ENCODE assay signal across 8 cellular contexts in genomic region chr7:69412331-69413146, GRCh38.
A peak's percentile ranks its signal among the peaks of the same experiment; 100 is the strongest.
DNase-seq lines count a peak whose midpoint lies in the region; ATAC-seq and TF ChIP-seq lines count a peak whose summit lies in the region.

No MANE protein-coding gene starts in this region.

- in situ Hi-C loops in ACHN (cut with HindIII; ENCODE audit: low pct_ligation_motif_present, low pct_unique_long_range_greater_than_20kb, low sequenced_read_pairs), result no loop called here

- no peak for TF ChIP-seq POLR2A in stomach (IDR thresholded peaks at IDR 0.05)

- no peaks in the 10 kb centered on the region for H3K9me2 ChIP-seq in Loucy (replicated peaks; ENCODE audit: low read depth, low read length)

- DNase-seq in Ammon's horn (ENCODE audit: low spot score), result peak; percentile 49
- DNase-seq in fibroblast of mammary gland (ENCODE audit: low read depth), result peak; percentile 51
- DNase-seq in stimulated activated CD8-positive, alpha-beta memory T cell treated with anti-CD3 and anti-CD28 coated beads, Interleukin-4, amount 100 ng/mL, for 48 hours, result peak; percentile 23
- DNase-seq in stomach, result no peak
- DNase-seq in ACHN, result no peak
- DNase-seq in OCI-M2 (lab: John Stamatoyannopoulos, UW; ENCODE audit: unreplicated experiment), result no peak

- H3K27me3 ChIP-seq in Loucy (ENCODE audit: insufficient read depth, low read length, poor library complexity, severe bottlenecking) (no peaks in the 10 kb centered on the region), stomach (no peaks in the 10 kb centered on the region)

- H3K36me3 ChIP-seq in Loucy (ENCODE audit: insufficient read depth, low read length), result no peaks in the 10 kb centered on the region
- H3K36me3 ChIP-seq in stomach, result no peaks in the 10 kb centered on the region

- H3K9me3 ChIP-seq in Loucy (ENCODE audit: insufficient read depth, low read depth, low read length), result peaks cover under 1% of the 10 kb centered on the region; the same call in 1 of the 2 replicates
- H3K9me3 ChIP-seq in stomach, result no peaks in the 10 kb centered on the region

- no peak overlapping the region for H3K4me3 ChIP-seq in Loucy (ENCODE audit: low read length, poor library complexity, severe bottlenecking)
- H3K4me3 ChIP-seq in fibroblast of mammary gland (ENCODE audit: control insufficient read depth, low read depth, low read length), result no peak overlapping the region
- H3K4me3 ChIP-seq in stomach, result no peak overlapping the region

- H3K4me1 ChIP-seq in Loucy (ENCODE audit: insufficient read depth, low read length, poor library complexity, severe bottlenecking) (no peaks in the 10 kb centered on the region), stomach (no peaks in the 10 kb centered on the region)

- H3K27ac ChIP-seq in stomach, result no peak overlapping the region

- no peaks in the 10 kb centered on the region for H3K79me2 ChIP-seq in Loucy (ENCODE audit: insufficient read depth, low read length)

- H3K4me2 ChIP-seq in Loucy (ENCODE audit: low read depth, low read length, poor library complexity, severe bottlenecking), result peak overlapping the region; percentile 16

- no peaks in the 10 kb centered on the region for H4K20me1 ChIP-seq in Loucy (ENCODE audit: insufficient read depth, low read length, poor library complexity, severe bottlenecking)

- no peak for TF ChIP-seq CTCF in Loucy (conservative IDR thresholded peaks at IDR 0.05; ENCODE audit: low read length)
- no peak for TF ChIP-seq CTCF in fibroblast of mammary gland (conservative IDR thresholded peaks at IDR 0.05; ENCODE audit: control insufficient read depth, insufficient read depth, low read depth, low read length)
- no peak for TF ChIP-seq CTCF in stomach (IDR thresholded peaks at IDR 0.05)

- peak; percentile 72 for ATAC-seq in GM18870 (IDR thresholded peaks at IDR 0.05; ENCODE audit: unreplicated experiment)

- H3F3A ChIP-seq in Loucy (ENCODE audit: low read depth), result no peaks in the 10 kb centered on the region

- H2AFZ ChIP-seq in Loucy (ENCODE audit: low read length), result peak overlapping the region; percentile 4; the same call in 1 of the 2 replicates

- intact Hi-C loops in stomach (cut with DNase I; ENCODE audit: low total_unique reads), result no loop called here

- TF ChIP-seq EP300 in stomach (IDR thresholded peaks at IDR 0.05), result no peak

- H3K9ac ChIP-seq in Loucy (ENCODE audit: low read depth, low read length, poor library complexity, severe bottlenecking), result no peak overlapping the region

- WGBS in stomach, 5 donors, result 28 to 54% (median 33%) methylated on average over 9 of the region's 9 CpGs

Comparison
In these comparisons a context has a peak if more than half of its experiments do, and no peak if none do; other contexts are left out.
1. DNase-seq: peak in Ammon's horn (single experiment), fibroblast of mammary gland (single experiment) and stimulated activated CD8-positive, alpha-beta memory T cell treated with anti-CD3 and anti-CD28 coated beads, Interleukin-4, amount 100 ng/mL, for 48 hours (single experiment); none in stomach (single experiment), ACHN (single experiment) and OCI-M2 (single experiment).